Comparison of ENCODE assay signal across 1 cellular context in the genomic region with DNA sequence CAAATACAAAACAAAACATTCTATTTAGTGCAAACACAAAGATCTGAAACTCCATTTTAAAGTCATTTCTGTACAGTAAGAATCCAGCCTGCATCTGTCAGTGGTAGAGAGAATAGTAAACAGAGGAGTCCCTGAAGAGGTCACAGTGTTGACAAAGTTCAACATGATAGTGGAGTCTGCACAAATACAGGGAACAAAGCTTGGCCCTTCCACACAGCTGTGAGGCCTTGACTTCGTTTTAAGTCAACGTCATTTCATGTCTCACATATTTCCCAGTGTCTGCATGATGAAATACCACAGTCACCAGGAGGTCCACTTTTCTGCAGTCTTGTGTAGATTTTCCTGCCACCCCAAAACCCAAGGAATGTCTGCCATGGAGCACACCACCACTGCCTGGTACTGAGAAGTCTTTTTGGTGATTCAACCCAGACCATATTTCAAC.
TF ChIP-seq lines count a peak whose summit lies in the region.

No MANE protein-coding gene starts in this region.

TF ChIP-seq in HepG2, 621 proteins besides CTCF, POLR2A, EP300 and RAD21 (continues in another document):
- TF ChIP-seq ATF3 (CRISPR knock-in tag; IDR thresholded peaks at IDR 0.05) (peak; percentile 88), JUNB (CRISPR knock-in tag; IDR thresholded peaks at IDR 0.05; ENCODE audit: borderline replicate concordance) (no peak), SP5 (CRISPR knock-in tag; IDR thresholded peaks at IDR 0.05; ENCODE audit: borderline replicate concordance, low read depth) (peak; percentile 17; the same call in 1 of the 2 replicates), ZNF331 (CRISPR knock-in tag; IDR thresholded peaks at IDR 0.05) (peak; percentile 84), NR2F2 (IDR thresholded peaks at IDR 0.05; ENCODE audit: borderline replicate concordance, low read depth) (peak; percentile 97), ZNF451 (CRISPR knock-in tag; IDR thresholded peaks at IDR 0.05) (no peak), RBAK (CRISPR knock-in tag; IDR thresholded peaks at IDR 0.05) (no peak), MED13 (CRISPR knock-in tag; IDR thresholded peaks at IDR 0.05) (no peak), U2AF1 (optimal IDR thresholded peaks at IDR 0.05; ENCODE audit: low read depth, low read length) (no peak), RNF2 (conservative IDR thresholded peaks at IDR 0.05; ENCODE audit: low read depth) (no peak), U2AF2 (IDR thresholded peaks at IDR 0.05; ENCODE audit: low read depth, low read length) (no peak), PLRG1 (conservative IDR thresholded peaks at IDR 0.05) (no peak), SKIL (CRISPR knock-in tag; IDR thresholded peaks at IDR 0.05; ENCODE audit: borderline replicate concordance) (peak; percentile 96), ZNF709 (CRISPR knock-in tag; IDR thresholded peaks at IDR 0.05) (no peak), ATM (IDR thresholded peaks at IDR 0.05; ENCODE audit: borderline replicate concordance) (no peak), ZNF75D (CRISPR knock-in tag; IDR thresholded peaks at IDR 0.05; ENCODE audit: borderline replicate concordance) (no peak), ZFX (CRISPR knock-in tag; IDR thresholded peaks at IDR 0.05; ENCODE audit: low read depth) (peak; percentile 59; the same call in 1 of the 2 replicates), ZKSCAN8 (CRISPR knock-in tag; IDR thresholded peaks at IDR 0.05; ENCODE audit: borderline replicate concordance) (0 out of 2 replicates have a peak, but pooled peaks have one; percentile 27), NFKBIZ (CRISPR knock-in tag; IDR thresholded peaks at IDR 0.05) (no peak; the same call in 1 of the 2 replicates), ZMAT5 (CRISPR knock-in tag; IDR thresholded peaks at IDR 0.05; ENCODE audit: borderline replicate concordance, low read depth) (no peak), MIXL1 (CRISPR knock-in tag; IDR thresholded peaks at IDR 0.05) (0 out of 2 replicates have a peak, but pooled peaks have one; percentile 46), ZMAT3 (CRISPR knock-in tag; conservative IDR thresholded peaks at IDR 0.05) (no peak), ZFP90 (CRISPR knock-in tag; IDR thresholded peaks at IDR 0.05; ENCODE audit: borderline replicate concordance) (peak; percentile 53; the same call in 1 of the 2 replicates), ZNF407 (CRISPR knock-in tag; IDR thresholded peaks at IDR 0.05; ENCODE audit: not compliant biosample characterization) (no peak), SOX13 (IDR thresholded peaks at IDR 0.05) (peak; percentile 92), SOX13 (CRISPR knock-in tag; conservative IDR thresholded peaks at IDR 0.05 in 1 of 2, IDR thresholded peaks at IDR 0.05 in 1 of 2) (peak in 1 of 2 experiments; percentile 98; a peak in 2 of 4 replicates), IKZF4 (CRISPR knock-in tag; IDR thresholded peaks at IDR 0.05; ENCODE audit: borderline replicate concordance, low read depth, not compliant biosample characterization) (no peak), NFAT5 (CRISPR knock-in tag; IDR thresholded peaks at IDR 0.05) (no peak), ZBTB7B (CRISPR knock-in tag; IDR thresholded peaks at IDR 0.05) (no peak), FOXK2 (IDR thresholded peaks at IDR 0.05) (peak; percentile 91), HNRNPH1 (optimal IDR thresholded peaks at IDR 0.05; ENCODE audit: low read depth, low read length) (no peak), SMARCC2 (IDR thresholded peaks at IDR 0.05) (no peak), RFX5 (IDR thresholded peaks at IDR 0.05; ENCODE audit: low read depth, low read length) (no peak), YEATS2 (CRISPR knock-in tag; IDR thresholded peaks at IDR 0.05; ENCODE audit: borderline replicate concordance) (peak; percentile 16; the same call in 1 of the 2 replicates), ZNF879 (CRISPR knock-in tag; IDR thresholded peaks at IDR 0.05) (no peak), AGO2 (optimal IDR thresholded peaks at IDR 0.05; ENCODE audit: low read depth, low read length) (no peak), FOXP1 (IDR thresholded peaks at IDR 0.05) (peak; percentile 78), FOXP1 (CRISPR knock-in tag; IDR thresholded peaks at IDR 0.05) (peak; percentile 97), SP2 (CRISPR knock-in tag; IDR thresholded peaks at IDR 0.05) (no peak), BORCS8-MEF2B (CRISPR knock-in tag; IDR thresholded peaks at IDR 0.05) (0 out of 2 replicates have a peak, but pooled peaks have one; percentile 30), BHLHE40 (IDR thresholded peaks at IDR 0.05; ENCODE audit: low read length) (no peak), ZNF10 (CRISPR knock-in tag; IDR thresholded peaks at IDR 0.05; ENCODE audit: borderline replicate concordance, low read depth) (no peak), RORA (CRISPR knock-in tag; IDR thresholded peaks at IDR 0.05) (no peak)
- TF ChIP-seq, protein P1, sequence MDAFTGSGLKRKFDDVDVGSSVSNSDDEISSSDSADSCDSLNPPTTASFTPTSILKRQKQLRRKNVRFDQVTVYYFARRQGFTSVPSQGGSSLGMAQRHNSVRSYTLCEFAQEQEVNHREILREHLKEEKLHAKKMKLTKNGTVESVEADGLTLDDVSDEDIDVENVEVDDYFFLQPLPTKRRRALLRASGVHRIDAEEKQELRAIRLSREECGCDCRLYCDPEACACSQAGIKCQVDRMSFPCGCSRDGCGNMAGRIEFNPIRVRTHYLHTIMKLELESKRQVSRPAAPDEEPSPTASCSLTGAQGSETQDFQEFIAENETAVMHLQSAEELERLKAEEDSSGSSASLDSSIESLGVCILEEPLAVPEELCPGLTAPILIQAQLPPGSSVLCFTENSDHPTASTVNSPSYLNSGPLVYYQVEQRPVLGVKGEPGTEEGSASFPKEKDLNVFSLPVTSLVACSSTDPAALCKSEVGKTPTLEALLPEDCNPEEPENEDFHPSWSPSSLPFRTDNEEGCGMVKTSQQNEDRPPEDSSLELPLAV (CRISPR knock-in tag; conservative IDR thresholded peaks at IDR 0.05; ENCODE audit: low read depth), result no peak
- TF ChIP-seq, protein P2, sequence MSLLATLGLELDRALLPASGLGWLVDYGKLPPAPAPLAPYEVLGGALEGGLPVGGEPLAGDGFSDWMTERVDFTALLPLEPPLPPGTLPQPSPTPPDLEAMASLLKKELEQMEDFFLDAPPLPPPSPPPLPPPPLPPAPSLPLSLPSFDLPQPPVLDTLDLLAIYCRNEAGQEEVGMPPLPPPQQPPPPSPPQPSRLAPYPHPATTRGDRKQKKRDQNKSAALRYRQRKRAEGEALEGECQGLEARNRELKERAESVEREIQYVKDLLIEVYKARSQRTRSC (CRISPR knock-in tag; IDR thresholded peaks at IDR 0.05; ENCODE audit: low read depth), result no peak
- TF ChIP-seq, protein P3, sequence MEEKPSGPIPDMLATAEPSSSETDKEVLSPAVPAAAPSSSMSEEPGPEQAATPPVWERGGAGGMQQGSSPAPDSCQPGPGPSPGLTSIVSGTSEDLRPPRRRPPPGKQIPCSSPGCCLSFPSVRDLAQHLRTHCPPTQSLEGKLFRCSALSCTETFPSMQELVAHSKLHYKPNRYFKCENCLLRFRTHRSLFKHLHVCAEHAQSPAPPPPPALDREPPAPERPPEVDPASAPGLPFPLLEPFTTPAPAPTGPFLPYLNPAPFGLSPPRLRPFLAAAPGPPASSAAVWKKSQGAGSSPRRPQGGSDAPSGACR (CRISPR knock-in tag; IDR thresholded peaks at IDR 0.05), result no peak
